16 cellular contexts compared by ENCODE assay signal in genomic region chr11:12773591-12773990, GRCh38.
DNase-seq lines count a peak whose midpoint lies in the region; ATAC-seq and TF ChIP-seq lines count a peak whose summit lies in the region.
"Had no signal": no experiment of that assay in that cellular context is flagged by ENCODE, and none has a peak within 500 bp of the region (broad histone marks: within the 10 kb centered on the region; RNA-seq: fewer than 3 reads in every experiment).

No MANE protein-coding gene starts in this region.

- peaks cover 10% of the 10 kb centered on the region for H3K36me3 Mint-ChIP-seq in osteocyte (ENCODE audit: unreplicated experiment)
- peaks cover 24% of the 10 kb centered on the region for H3K36me3 Mint-ChIP-seq in Caco-2 (ENCODE audit: insufficient read depth, unreplicated experiment)

- no peak for TF ChIP-seq CTCF in choroid plexus epithelial cell (conservative IDR thresholded peaks at IDR 0.05; ENCODE audit: low read depth, low read length)
- TF ChIP-seq CTCF in osteocyte (IDR thresholded peaks at IDR 0.05), result no peak
- TF ChIP-seq CTCF in Caco-2 (IDR thresholded peaks at IDR 0.05; ENCODE audit: insufficient read depth in 1 of 2, low read depth in 1 of 2, low read length in 1 of 2, severe bottlenecking in 1 of 2, unreplicated experiment in 1 of 2), result no peak

- no TSS peak for BruUV-seq in Caco-2 (replicated peaks; lab: Mats Ljungman, UMichigan)

- peaks cover 35% of the 10 kb centered on the region for H3K4me1 Mint-ChIP-seq in osteocyte (ENCODE audit: unreplicated experiment)
- peaks cover 36% of the 10 kb centered on the region for H3K4me1 Mint-ChIP-seq in Caco-2 (ENCODE audit: low read depth, unreplicated experiment)

- no peak for ATAC-seq in GM18873 (IDR thresholded peaks at IDR 0.05; ENCODE audit: low FRiP score, unreplicated experiment)
- ATAC-seq: HepG2 had no signal

- peak; percentile 61 for DNase-seq in M059J (ENCODE audit: low read depth)
- DNase-seq in choroid plexus epithelial cell (ENCODE audit: low read depth), result peak; percentile 44
- DNase-seq in osteocyte (ENCODE audit: extremely low spot score, unreplicated experiment), result no peak
- no peak for DNase-seq in Caco-2
- no peak for DNase-seq in hippocampal formation (lab: John Stamatoyannopoulos, UW)
- no peak for DNase-seq in GOT3 (lab: John Stamatoyannopoulos, UW)
- DNase-seq: AML-193, DMS79 treated with DMSO at 0.1 percent for 48 hours, MG63, NCI-H1048, NCI-H1436, NCI-H1930, NCI-H226, PC-9 had no signal

- H3K4me1 ChIP-seq in Caco-2, result peaks cover 27% of the 10 kb centered on the region

- H3K9me3 Mint-ChIP-seq in osteocyte (ENCODE audit: unreplicated experiment) (no peaks in the 10 kb centered on the region), Caco-2 (ENCODE audit: unreplicated experiment) (peaks cover under 1% of the 10 kb centered on the region)

- H3K27ac Mint-ChIP-seq in osteocyte (ENCODE audit: unreplicated experiment) (peak overlapping the region; percentile 36), Caco-2 (ENCODE audit: unreplicated experiment) (no peak overlapping the region)

- POLR2A ChIA-PET in Caco-2 (lab: Charles Lee), result no interaction called here

- no peak overlapping the region for H3K4me3 ChIP-seq in choroid plexus epithelial cell (ENCODE audit: low read depth, low read length)
- H3K4me3 ChIP-seq in Caco-2 (ENCODE audit: low read depth, low read length), result no peak overlapping the region
- H3K4me3 ChIP-seq: MG63, PC-9 had no signal

- no peaks in the 10 kb centered on the region for H3K36me3 ChIP-seq in Caco-2 (ENCODE audit: control insufficient read depth, insufficient read depth, low read length)

- H3K27me3 Mint-ChIP-seq in osteocyte (ENCODE audit: unreplicated experiment) (no peaks in the 10 kb centered on the region), Caco-2 (ENCODE audit: insufficient read depth, unreplicated experiment) (no peaks in the 10 kb centered on the region)

- H3K9me3 ChIP-seq in Caco-2, result no peaks in the 10 kb centered on the region
- H3K9me3 ChIP-seq: MG63 had no signal

- no peaks in the 10 kb centered on the region for H3K27me3 ChIP-seq in Caco-2 (replicated peaks; ENCODE audit: control insufficient read depth, insufficient read depth, low read length)
- H3K27me3 ChIP-seq: MG63 had no signal

- intact Hi-C loops in Caco-2 (cut with micrococcal nuclease; ENCODE audit: unreplicated experiment), result no loop called here

- CTCF ChIA-PET in Caco-2 (lab: Charles Lee), result no interaction called here

- H3K4me3 Mint-ChIP-seq in osteocyte (ENCODE audit: unreplicated experiment) (no peak overlapping the region), Caco-2 (ENCODE audit: unreplicated experiment) (no peak overlapping the region)

Comparison
In these comparisons a context has a peak if more than half of its experiments do, and no peak if none do; other contexts are left out.
1. DNase-seq: peak in M059J (single experiment) and choroid plexus epithelial cell (single experiment); none in osteocyte (single experiment), Caco-2 (0 of 2), hippocampal formation (0 of 2) and GOT3 (single experiment).